Comparison of ENCODE assay signal across 28 cellular contexts in the genomic region with DNA sequence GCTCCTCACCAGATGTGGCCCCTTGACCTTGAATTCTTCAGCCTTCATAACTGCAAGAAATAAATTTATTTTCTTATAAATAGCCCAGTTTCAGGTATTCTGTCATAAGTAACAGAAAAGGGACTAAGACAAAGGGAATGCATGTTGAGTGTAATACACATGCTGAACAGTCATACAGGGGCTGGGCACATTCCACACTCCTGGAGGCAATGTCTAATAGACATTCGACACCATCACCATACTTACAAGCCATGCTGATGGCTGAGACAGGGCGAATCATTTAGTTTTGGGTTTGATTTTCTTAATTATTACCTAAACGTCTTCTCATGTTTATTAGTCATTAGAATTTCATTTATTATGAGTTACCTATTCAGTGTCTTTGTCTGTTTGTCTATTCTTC.
DNase-seq lines count a peak whose midpoint lies in the region; ATAC-seq, FAIRE-seq and TF ChIP-seq lines count a peak whose summit lies in the region.
"Had no signal": no experiment of that assay in that cellular context is flagged by ENCODE, and none has a peak within 500 bp of the region (broad histone marks: within the 10 kb centered on the region; RNA-seq: fewer than 3 reads in every experiment).

No MANE protein-coding gene starts in this region.

- TF ChIP-seq CTCF in GM20000 (IDR thresholded peaks at IDR 0.05; ENCODE audit: extremely low read depth, missing control alignments): no peak

- no peak overlapping the region for H3K23ac ChIP-seq in trophoblast cell (ENCODE audit: low read length)

- no peak overlapping the region for H4K12ac ChIP-seq in trophoblast cell (ENCODE audit: low read depth, low read length)

- peaks cover 6% of the 10 kb centered on the region for H3K9me3 ChIP-seq in trophoblast cell (ENCODE audit: insufficient read depth, low read depth, low read length)
- H3K9me3 ChIP-seq: adrenal gland, breast epithelium, colonic mucosa, esophagus squamous epithelium, HAP-1, tibial nerve had no signal

- WGBS in trophoblast cell (ENCODE audit: extremely low coverage, insufficient coverage, insufficient read length): no CpG with 5 or more reads among the region's 3 CpGs

- no peak overlapping the region for H3K4me3 ChIP-seq in trophoblast cell (ENCODE audit: low read depth, low read length)
- H3K4me3 ChIP-seq: adrenal gland, breast epithelium, colonic mucosa, esophagus squamous epithelium, HAP-1, neural progenitor cell, tibial nerve had no signal

- no peaks in the 10 kb centered on the region for H3K79me2 ChIP-seq in trophoblast cell (ENCODE audit: control insufficient read depth, insufficient read depth, low read length, poor library complexity)

- no peak overlapping the region for H4K91ac ChIP-seq in trophoblast cell (ENCODE audit: low read depth, low read length)

- no peak overlapping the region for H3K9ac ChIP-seq in trophoblast cell (ENCODE audit: low read length)
- H3K9ac ChIP-seq: neural progenitor cell had no signal

- H3K18ac ChIP-seq in trophoblast cell (ENCODE audit: low read length): no peak overlapping the region

- H2BK120ac ChIP-seq in trophoblast cell (ENCODE audit: insufficient read depth, low read length, poor library complexity): no peak overlapping the region

- no peaks in the 10 kb centered on the region for H3K79me1 ChIP-seq in trophoblast cell (ENCODE audit: low read length)

- no peaks in the 10 kb centered on the region for H3K4me1 ChIP-seq in trophoblast cell (ENCODE audit: control insufficient read depth in 1 of 2, insufficient read depth in 2 of 2, low read length in 2 of 2)
- H3K4me1 ChIP-seq: breast epithelium, colonic mucosa, esophagus squamous epithelium, HAP-1, neural progenitor cell, tibial nerve had no signal

- no peak overlapping the region for H2AK5ac ChIP-seq in trophoblast cell (ENCODE audit: low read length)

- no peak overlapping the region for H3K14ac ChIP-seq in trophoblast cell (ENCODE audit: low read length)

- no peak overlapping the region for H3K27ac ChIP-seq in epithelial cell of prostate
- H3K27ac ChIP-seq in trophoblast cell (ENCODE audit: low read depth, low read length): no peak overlapping the region
- H3K27ac ChIP-seq: adrenal gland, breast epithelium, colonic mucosa, esophagus squamous epithelium, neural progenitor cell, tibial nerve had no signal

- H3K36me3 ChIP-seq in trophoblast cell (ENCODE audit: control insufficient read depth in 1 of 2, insufficient read depth in 2 of 2, low read length in 2 of 2): no peaks in the 10 kb centered on the region
- H3K36me3 ChIP-seq: adrenal gland, breast epithelium, colonic mucosa, esophagus squamous epithelium, HAP-1, neural progenitor cell, tibial nerve had no signal

- DNase-seq in H54 (ENCODE audit: insufficient read length, low spot score) (peak; percentile 46), NCI-H226 (peak; percentile 24), epithelial cell of prostate (ENCODE audit: low read depth, low spot score) (peak; percentile 66), trophoblast cell (peak; percentile 71 to 83), GM20000 (ENCODE audit: low spot score) (no peak)
- DNase-seq: activated CD4-positive, alpha-beta T cell treated with anti-CD3 and anti-CD28 coated beads for 4 hours; activated T-cell treated with anti-CD3 and anti-CD28 coated beads, Interleukin-2, amount 50 U/mL, for 24 hours; adrenal gland; CD8-positive, alpha-beta memory T cell; colonic mucosa; DMS79 treated with DMSO at 0.1 percent for 48 hours; effector memory CD4-positive, alpha-beta T cell; esophagus squamous epithelium; KBM-7; kidney; NCI-H1436; NCI-H2107; NCI-H524 treated with DMSO at 0.1 percent for 48 hours; stimulated activated naive CD8-positive, alpha-beta T cell treated with anti-CD3 and anti-CD28 coated beads, Interleukin-15, amount 100 ng/mL, for 72 hours; T-helper 17 cell had no signal

- H2BK5ac ChIP-seq in trophoblast cell (ENCODE audit: low read depth, low read length, poor library complexity): no peak overlapping the region

- no peak for TF ChIP-seq POLR2A in H54 (IDR thresholded peaks at IDR 0.05; ENCODE audit: low read depth, low read length)

- no peak overlapping the region for H3K4ac ChIP-seq in trophoblast cell (ENCODE audit: low read depth, low read length)

- H2BK12ac ChIP-seq in trophoblast cell (ENCODE audit: low read length): no peak overlapping the region

- H3K4me2 ChIP-seq in trophoblast cell (ENCODE audit: low read length): no peak overlapping the region
- H3K4me2 ChIP-seq: neural progenitor cell had no signal

- FAIRE-seq in H54 (lab: Jason Lieb, UNC): no peak
- FAIRE-seq: GM12891, kidney, RCC 7860 had no signal

- H3K27me3 ChIP-seq in trophoblast cell (ENCODE audit: insufficient read depth, low read length): no peaks in the 10 kb centered on the region
- H3K27me3 ChIP-seq: adrenal gland, breast epithelium, colonic mucosa, esophagus squamous epithelium, neural progenitor cell, tibial nerve had no signal

- H2AFZ ChIP-seq in trophoblast cell (ENCODE audit: insufficient read depth, low read length, poor library complexity): no peak overlapping the region
- H2AFZ ChIP-seq: neural progenitor cell had no signal

- H4K8ac ChIP-seq in trophoblast cell (ENCODE audit: low read depth, low read length): no peak overlapping the region

- ATAC-seq in HG03196 (IDR thresholded peaks at IDR 0.05; ENCODE audit: unreplicated experiment): no peak
- no peak for ATAC-seq in GM18519 (IDR thresholded peaks at IDR 0.05; ENCODE audit: low FRiP score, unreplicated experiment)
- ATAC-seq: stimulated activated naive CD8-positive, alpha-beta T cell treated with anti-CD3 and anti-CD28 coated beads, Interleukin-15, amount 100 ng/mL, for 72 hours; T-helper 17 cell had no signal
